ENCODE assay signal across 1 cellular context in the genomic region with DNA sequence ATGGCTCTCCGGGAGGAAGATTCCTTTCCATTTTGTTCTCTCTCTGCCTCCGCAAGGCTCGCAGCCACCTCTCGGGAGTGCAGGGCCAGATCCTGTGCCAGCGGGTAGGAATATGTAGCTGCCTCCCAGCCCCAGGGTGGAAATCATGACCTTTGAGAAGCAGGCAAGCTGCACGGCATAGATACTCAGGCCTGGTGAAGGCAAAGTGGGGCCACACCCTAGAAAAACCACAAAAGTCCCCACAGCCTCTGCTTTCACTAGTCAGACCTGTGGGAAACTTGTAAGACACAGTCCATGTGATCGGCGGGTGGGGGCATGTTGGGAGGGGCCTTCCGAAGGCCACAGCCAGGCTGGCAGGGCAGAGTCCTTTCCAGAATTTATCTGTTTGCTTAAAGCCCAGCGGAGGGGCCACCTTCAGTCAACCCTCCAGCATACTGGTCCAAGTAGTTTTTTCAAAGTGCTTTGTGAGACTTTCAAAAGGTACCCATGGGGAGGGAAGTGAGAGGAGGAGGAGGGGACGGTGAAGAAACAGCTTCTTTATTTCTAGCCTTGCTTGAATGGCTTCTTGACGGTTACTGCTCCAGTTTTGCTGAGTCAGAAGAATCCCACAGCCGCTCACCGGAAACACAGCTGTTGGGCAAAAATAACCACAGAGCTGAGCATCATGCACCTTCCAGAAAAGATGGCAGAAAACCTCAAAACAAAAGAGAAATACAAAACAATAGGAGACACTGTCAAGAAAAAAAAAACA.
TF ChIP-seq lines count a peak whose summit lies in the region.

A gene (plus strand): TSS at position 52 of the 751 bp plus-strand sequence. CDS start 16,562 bp downstream, outside the sequence.

TF ChIP-seq in K562, 482 proteins besides CTCF, POLR2A, EP300 and RAD21 (continues in another document):
- TF ChIP-seq, protein P1, sequence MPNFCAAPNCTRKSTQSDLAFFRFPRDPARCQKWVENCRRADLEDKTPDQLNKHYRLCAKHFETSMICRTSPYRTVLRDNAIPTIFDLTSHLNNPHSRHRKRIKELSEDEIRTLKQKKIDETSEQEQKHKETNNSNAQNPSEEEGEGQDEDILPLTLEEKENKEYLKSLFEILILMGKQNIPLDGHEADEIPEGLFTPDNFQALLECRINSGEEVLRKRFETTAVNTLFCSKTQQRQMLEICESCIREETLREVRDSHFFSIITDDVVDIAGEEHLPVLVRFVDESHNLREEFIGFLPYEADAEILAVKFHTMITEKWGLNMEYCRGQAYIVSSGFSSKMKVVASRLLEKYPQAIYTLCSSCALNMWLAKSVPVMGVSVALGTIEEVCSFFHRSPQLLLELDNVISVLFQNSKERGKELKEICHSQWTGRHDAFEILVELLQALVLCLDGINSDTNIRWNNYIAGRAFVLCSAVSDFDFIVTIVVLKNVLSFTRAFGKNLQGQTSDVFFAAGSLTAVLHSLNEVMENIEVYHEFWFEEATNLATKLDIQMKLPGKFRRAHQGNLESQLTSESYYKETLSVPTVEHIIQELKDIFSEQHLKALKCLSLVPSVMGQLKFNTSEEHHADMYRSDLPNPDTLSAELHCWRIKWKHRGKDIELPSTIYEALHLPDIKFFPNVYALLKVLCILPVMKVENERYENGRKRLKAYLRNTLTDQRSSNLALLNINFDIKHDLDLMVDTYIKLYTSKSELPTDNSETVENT (CRISPR knock-in tag; IDR thresholded peaks at IDR 0.05) = peak; percentile 69; the same call in 1 of the 2 replicates
- TF ChIP-seq NCOA4 (IDR thresholded peaks at IDR 0.05; ENCODE audit: partially characterized antibody) (no peak), TFAM (CRISPR knock-in tag; conservative IDR thresholded peaks at IDR 0.05) (no peak), POLR2AphosphoS2 (IDR thresholded peaks at IDR 0.05; ENCODE audit: low read length) (no peak), ZNF696 (CRISPR knock-in tag; conservative IDR thresholded peaks at IDR 0.05) (no peak), ZNF134 (CRISPR knock-in tag; conservative IDR thresholded peaks at IDR 0.05) (no peak; the same call in 1 of the 2 replicates), ZFP36 (IDR thresholded peaks at IDR 0.05; ENCODE audit: low read depth, low read length, partially characterized antibody) (no peak), GATAD2B (IDR thresholded peaks at IDR 0.05; ENCODE audit: borderline replicate concordance) (0 out of 2 replicates have a peak, but pooled peaks have one; percentile 49), BACH1 (tag; IDR thresholded peaks at IDR 0.05) (peak; percentile 99), NFE2 (IDR thresholded peaks at IDR 0.05; ENCODE audit: low read depth) (peak; percentile 98), ZNF3 (CRISPR knock-in tag; IDR thresholded peaks at IDR 0.05) (no peak), KLF10 (CRISPR knock-in tag; IDR thresholded peaks at IDR 0.05) (no peak), RBM39 (optimal IDR thresholded peaks at IDR 0.05; ENCODE audit: low read depth, low read length) (no peak), ETV1 (tag; conservative IDR thresholded peaks at IDR 0.05; ENCODE audit: low read depth) (peak; percentile 97)
- TF ChIP-seq, protein P2, sequence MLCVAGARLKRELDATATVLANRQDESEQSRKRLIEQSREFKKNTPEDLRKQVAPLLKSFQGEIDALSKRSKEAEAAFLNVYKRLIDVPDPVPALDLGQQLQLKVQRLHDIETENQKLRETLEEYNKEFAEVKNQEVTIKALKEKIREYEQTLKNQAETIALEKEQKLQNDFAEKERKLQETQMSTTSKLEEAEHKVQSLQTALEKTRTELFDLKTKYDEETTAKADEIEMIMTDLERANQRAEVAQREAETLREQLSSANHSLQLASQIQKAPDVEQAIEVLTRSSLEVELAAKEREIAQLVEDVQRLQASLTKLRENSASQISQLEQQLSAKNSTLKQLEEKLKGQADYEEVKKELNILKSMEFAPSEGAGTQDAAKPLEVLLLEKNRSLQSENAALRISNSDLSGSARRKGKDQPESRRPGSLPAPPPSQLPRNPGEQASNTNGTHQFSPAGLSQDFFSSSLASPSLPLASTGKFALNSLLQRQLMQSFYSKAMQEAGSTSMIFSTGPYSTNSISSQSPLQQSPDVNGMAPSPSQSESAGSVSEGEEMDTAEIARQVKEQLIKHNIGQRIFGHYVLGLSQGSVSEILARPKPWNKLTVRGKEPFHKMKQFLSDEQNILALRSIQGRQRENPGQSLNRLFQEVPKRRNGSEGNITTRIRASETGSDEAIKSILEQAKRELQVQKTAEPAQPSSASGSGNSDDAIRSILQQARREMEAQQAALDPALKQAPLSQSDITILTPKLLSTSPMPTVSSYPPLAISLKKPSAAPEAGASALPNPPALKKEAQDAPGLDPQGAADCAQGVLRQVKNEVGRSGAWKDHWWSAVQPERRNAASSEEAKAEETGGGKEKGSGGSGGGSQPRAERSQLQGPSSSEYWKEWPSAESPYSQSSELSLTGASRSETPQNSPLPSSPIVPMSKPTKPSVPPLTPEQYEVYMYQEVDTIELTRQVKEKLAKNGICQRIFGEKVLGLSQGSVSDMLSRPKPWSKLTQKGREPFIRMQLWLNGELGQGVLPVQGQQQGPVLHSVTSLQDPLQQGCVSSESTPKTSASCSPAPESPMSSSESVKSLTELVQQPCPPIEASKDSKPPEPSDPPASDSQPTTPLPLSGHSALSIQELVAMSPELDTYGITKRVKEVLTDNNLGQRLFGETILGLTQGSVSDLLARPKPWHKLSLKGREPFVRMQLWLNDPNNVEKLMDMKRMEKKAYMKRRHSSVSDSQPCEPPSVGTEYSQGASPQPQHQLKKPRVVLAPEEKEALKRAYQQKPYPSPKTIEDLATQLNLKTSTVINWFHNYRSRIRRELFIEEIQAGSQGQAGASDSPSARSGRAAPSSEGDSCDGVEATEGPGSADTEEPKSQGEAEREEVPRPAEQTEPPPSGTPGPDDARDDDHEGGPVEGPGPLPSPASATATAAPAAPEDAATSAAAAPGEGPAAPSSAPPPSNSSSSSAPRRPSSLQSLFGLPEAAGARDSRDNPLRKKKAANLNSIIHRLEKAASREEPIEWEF (CRISPR knock-in tag; IDR thresholded peaks at IDR 0.05) = no peak
- TF ChIP-seq, protein P3, sequence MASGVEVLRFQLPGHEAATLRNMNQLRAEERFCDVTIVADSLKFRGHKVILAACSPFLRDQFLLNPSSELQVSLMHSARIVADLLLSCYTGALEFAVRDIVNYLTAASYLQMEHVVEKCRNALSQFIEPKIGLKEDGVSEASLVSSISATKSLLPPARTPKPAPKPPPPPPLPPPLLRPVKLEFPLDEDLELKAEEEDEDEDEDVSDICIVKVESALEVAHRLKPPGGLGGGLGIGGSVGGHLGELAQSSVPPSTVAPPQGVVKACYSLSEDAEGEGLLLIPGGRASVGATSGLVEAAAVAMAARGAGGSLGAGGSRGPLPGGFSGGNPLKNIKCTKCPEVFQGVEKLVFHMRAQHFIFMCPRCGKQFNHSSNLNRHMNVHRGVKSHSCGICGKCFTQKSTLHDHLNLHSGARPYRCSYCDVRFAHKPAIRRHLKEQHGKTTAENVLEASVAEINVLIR (CRISPR knock-in tag; IDR thresholded peaks at IDR 0.05) = 0 out of 2 replicates have a peak, but pooled peaks have one; percentile 2
- TF ChIP-seq, protein P4, sequence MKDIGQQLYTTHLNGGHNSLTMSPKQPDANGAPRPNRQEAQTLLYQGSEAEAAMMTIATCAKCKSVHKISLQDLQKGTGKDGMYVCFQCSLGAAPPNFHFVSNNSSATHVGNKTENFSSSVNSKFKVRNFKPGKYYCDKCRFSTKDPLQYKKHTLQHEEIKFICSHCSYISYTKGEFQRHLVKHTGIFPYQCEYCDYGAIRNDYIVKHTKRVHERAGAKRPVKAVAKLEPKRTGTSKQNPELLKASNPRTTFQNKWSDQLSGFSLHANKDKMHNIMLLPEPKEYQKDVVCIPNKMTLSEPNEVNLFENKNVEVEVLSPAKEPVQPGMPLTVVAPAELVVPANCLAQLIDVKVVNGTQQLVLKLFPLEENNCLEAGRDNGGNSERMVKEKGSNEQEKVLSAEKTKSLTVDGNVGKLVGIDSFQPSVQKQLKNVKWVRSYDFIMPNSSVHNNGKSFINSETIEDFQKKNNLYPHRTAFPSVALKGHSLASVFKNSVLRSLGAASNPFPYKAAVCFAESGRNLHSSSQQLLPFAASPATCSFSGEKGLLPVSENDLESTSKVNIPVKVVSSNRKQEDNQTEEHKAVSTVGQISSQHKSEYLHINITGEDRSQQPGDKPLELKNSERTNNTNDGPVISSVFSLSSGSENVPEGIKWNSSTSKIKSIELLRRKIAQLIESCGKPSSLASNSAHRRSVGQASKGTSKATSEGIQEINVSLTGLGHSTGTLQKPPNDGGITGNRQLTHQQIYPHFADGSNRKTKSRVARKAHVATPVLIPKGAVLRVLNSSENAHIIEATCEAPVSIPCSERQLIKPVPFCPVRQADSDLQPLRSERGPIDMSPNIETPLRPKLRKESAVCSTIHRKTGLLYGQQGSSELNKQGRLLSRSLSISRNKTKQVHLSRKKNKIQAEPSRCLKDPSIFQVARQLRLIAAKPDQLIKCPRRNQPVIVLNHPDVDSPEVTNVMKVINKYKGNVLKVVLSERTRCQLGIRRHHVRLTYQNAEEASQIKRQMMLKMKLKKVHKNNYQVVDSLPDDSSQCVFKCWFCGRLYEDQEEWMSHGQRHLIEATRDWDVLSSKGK (CRISPR knock-in tag; IDR thresholded peaks at IDR 0.05) = no peak
- TF ChIP-seq, protein P5, sequence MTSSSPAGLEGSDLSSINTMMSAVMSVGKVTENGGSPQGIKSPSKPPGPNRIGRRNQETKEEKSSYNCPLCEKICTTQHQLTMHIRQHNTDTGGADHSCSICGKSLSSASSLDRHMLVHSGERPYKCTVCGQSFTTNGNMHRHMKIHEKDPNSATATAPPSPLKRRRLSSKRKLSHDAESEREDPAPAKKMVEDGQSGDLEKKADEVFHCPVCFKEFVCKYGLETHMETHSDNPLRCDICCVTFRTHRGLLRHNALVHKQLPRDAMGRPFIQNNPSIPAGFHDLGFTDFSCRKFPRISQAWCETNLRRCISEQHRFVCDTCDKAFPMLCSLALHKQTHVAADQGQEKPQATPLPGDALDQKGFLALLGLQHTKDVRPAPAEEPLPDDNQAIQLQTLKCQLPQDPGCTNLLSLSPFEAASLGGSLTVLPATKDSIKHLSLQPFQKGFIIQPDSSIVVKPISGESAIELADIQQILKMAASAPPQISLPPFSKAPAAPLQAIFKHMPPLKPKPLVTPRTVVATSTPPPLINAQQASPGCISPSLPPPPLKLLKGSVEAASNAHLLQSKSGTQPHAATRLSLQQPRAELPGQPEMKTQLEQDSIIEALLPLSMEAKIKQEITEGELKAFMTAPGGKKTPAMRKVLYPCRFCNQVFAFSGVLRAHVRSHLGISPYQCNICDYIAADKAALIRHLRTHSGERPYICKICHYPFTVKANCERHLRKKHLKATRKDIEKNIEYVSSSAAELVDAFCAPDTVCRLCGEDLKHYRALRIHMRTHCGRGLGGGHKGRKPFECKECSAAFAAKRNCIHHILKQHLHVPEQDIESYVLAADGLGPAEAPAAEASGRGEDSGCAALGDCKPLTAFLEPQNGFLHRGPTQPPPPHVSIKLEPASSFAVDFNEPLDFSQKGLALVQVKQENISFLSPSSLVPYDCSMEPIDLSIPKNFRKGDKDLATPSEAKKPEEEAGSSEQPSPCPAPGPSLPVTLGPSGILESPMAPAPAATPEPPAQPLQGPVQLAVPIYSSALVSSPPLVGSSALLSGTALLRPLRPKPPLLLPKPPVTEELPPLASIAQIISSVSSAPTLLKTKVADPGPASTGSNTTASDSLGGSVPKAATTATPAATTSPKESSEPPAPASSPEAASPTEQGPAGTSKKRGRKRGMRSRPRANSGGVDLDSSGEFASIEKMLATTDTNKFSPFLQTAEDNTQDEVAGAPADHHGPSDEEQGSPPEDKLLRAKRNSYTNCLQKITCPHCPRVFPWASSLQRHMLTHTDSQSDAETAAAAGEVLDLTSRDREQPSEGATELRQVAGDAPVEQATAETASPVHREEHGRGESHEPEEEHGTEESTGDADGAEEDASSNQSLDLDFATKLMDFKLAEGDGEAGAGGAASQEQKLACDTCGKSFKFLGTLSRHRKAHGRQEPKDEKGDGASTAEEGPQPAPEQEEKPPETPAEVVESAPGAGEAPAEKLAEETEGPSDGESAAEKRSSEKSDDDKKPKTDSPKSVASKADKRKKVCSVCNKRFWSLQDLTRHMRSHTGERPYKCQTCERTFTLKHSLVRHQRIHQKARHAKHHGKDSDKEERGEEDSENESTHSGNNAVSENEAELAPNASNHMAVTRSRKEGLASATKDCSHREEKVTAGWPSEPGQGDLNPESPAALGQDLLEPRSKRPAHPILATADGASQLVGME (CRISPR knock-in tag; IDR thresholded peaks at IDR 0.05) = no peak
- TF ChIP-seq, protein P6, sequence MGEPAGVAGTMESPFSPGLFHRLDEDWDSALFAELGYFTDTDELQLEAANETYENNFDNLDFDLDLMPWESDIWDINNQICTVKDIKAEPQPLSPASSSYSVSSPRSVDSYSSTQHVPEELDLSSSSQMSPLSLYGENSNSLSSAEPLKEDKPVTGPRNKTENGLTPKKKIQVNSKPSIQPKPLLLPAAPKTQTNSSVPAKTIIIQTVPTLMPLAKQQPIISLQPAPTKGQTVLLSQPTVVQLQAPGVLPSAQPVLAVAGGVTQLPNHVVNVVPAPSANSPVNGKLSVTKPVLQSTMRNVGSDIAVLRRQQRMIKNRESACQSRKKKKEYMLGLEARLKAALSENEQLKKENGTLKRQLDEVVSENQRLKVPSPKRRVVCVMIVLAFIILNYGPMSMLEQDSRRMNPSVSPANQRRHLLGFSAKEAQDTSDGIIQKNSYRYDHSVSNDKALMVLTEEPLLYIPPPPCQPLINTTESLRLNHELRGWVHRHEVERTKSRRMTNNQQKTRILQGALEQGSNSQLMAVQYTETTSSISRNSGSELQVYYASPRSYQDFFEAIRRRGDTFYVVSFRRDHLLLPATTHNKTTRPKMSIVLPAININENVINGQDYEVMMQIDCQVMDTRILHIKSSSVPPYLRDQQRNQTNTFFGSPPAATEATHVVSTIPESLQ (CRISPR knock-in tag; IDR thresholded peaks at IDR 0.05) = no peak
- TF ChIP-seq, protein P7, sequence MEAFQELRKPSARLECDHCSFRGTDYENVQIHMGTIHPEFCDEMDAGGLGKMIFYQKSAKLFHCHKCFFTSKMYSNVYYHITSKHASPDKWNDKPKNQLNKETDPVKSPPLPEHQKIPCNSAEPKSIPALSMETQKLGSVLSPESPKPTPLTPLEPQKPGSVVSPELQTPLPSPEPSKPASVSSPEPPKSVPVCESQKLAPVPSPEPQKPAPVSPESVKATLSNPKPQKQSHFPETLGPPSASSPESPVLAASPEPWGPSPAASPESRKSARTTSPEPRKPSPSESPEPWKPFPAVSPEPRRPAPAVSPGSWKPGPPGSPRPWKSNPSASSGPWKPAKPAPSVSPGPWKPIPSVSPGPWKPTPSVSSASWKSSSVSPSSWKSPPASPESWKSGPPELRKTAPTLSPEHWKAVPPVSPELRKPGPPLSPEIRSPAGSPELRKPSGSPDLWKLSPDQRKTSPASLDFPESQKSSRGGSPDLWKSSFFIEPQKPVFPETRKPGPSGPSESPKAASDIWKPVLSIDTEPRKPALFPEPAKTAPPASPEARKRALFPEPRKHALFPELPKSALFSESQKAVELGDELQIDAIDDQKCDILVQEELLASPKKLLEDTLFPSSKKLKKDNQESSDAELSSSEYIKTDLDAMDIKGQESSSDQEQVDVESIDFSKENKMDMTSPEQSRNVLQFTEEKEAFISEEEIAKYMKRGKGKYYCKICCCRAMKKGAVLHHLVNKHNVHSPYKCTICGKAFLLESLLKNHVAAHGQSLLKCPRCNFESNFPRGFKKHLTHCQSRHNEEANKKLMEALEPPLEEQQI (IDR thresholded peaks at IDR 0.05) = 0 out of 2 replicates have a peak, but pooled peaks have one; percentile 21
- TF ChIP-seq, protein P8, sequence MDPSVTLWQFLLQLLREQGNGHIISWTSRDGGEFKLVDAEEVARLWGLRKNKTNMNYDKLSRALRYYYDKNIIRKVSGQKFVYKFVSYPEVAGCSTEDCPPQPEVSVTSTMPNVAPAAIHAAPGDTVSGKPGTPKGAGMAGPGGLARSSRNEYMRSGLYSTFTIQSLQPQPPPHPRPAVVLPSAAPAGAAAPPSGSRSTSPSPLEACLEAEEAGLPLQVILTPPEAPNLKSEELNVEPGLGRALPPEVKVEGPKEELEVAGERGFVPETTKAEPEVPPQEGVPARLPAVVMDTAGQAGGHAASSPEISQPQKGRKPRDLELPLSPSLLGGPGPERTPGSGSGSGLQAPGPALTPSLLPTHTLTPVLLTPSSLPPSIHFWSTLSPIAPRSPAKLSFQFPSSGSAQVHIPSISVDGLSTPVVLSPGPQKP (CRISPR knock-in tag; IDR thresholded peaks at IDR 0.05) = no peak
